ENCODE assay signal across 8 cellular contexts in the genomic region with DNA sequence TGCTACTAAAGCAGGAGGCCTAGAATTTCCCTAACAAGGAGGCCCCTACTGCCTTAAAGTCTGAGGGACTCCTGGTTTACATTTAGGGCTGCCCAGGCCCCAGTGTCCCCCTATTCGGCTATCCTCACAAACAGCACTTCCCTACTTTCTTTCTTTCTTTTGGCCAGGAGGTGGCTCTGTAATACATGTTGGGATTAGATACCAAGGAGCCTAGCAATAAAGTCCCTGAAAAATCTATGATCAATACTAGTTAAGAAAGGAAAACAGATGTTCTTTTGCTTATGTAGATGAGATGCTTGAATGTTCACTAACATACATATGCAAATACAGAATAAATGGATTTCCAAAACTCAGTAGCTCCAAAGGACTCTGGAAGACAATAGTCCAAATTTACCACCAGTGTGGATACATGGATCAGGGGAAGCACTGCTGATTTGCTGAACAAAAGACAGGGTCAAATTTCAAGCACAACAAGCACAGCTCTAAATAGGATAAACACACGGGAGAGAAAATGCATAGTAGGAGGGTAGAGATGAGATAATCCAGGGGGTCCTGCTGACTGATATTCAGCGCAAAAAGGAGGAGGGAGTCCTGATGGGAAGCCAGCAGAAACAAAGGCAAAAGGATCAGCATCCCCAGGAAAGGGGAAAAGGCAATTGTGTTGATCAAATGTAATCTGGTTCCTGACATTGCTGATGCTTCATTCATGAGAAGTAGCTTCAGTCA.
A peak's percentile ranks its signal among the peaks of the same experiment; 100 is the strongest.
DNase-seq lines count a peak whose midpoint lies in the region; ATAC-seq and TF ChIP-seq lines count a peak whose summit lies in the region.

No MANE protein-coding gene starts in this region.

- no peaks in the 10 kb centered on the region for H3K9me3 ChIP-seq in vagina

- no peak for TF ChIP-seq POLR2A in vagina (IDR thresholded peaks at IDR 0.05)

- H3K27ac ChIP-seq in brain microvascular endothelial cell, result no peak overlapping the region
- H3K27ac ChIP-seq in vagina, result no peak overlapping the region

- H3K4me1 Mint-ChIP-seq in stimulated activated naive B cell treated with anti-CD40 and anti-IgM and Interleukin-4, amounts not matched to agents 10 μg/mL and 1 μg/mL and 100 μg/mL, for 72 hours, result no peaks in the 10 kb centered on the region

- TF ChIP-seq CTCF in brain microvascular endothelial cell (IDR thresholded peaks at IDR 0.05; ENCODE audit: low read depth, low read length, missing control alignments) (peak; percentile 16), vagina (IDR thresholded peaks at IDR 0.05) (peak in 1 of 3 experiments; percentile 15)

- H3K4me3 ChIP-seq in brain microvascular endothelial cell (ENCODE audit: low read depth, low read length) (no peak overlapping the region), vagina (no peak overlapping the region)

- intact Hi-C loops in vagina (cut with DNase I), result no loop called here

- DNase-seq in DMS153 treated with DMSO at 0.1 percent for 48 hours (lab: John Stamatoyannopoulos, UW; ENCODE audit: unreplicated experiment) (peak; percentile 82), NCI-H2081 treated with DMSO at 0.1 percent for 48 hours (lab: John Stamatoyannopoulos, UW) (peak; percentile 22), brain microvascular endothelial cell (no peak), midbrain (lab: John Stamatoyannopoulos, UW) (peak; percentile 0), vagina (ENCODE audit: extremely low spot score in 2 of 2) (no peak), cortex of kidney (lab: John Stamatoyannopoulos, UW) (no peak)
- DNase-seq in stimulated activated naive B cell treated with anti-CD40 and anti-IgM and Interleukin-4, amounts not matched to agents 10 μg/mL and 1 μg/mL and 100 μg/mL, for 72 hours, result no peak

- H3K36me3 ChIP-seq in brain microvascular endothelial cell (replicated peaks) (no peaks in the 10 kb centered on the region), vagina (no peaks in the 10 kb centered on the region)

- in situ Hi-C loops in brain microvascular endothelial cell (cut with HindIII; ENCODE audit: low pct_ligation_motif_present, low sequenced_read_pairs), result no loop called here

- no peaks in the 10 kb centered on the region for H3K4me1 ChIP-seq in vagina

- peaks cover 0 to 3% of the 10 kb centered on the region in 2 donors for H3K9me3 Mint-ChIP-seq in stimulated activated naive B cell treated with anti-CD40 and anti-IgM and Interleukin-4, amounts not matched to agents 10 μg/mL and 1 μg/mL and 100 μg/mL, for 72 hours

- H3K27ac Mint-ChIP-seq in stimulated activated naive B cell treated with anti-CD40 and anti-IgM and Interleukin-4, amounts not matched to agents 10 μg/mL and 1 μg/mL and 100 μg/mL, for 72 hours, result no peak overlapping the region

- no peak for ATAC-seq in GM18873 (IDR thresholded peaks at IDR 0.05; ENCODE audit: low FRiP score, unreplicated experiment)
- ATAC-seq in stimulated activated naive B cell treated with anti-CD40 and anti-IgM and Interleukin-4, amounts not matched to agents 10 μg/mL and 1 μg/mL and 100 μg/mL, for 72 hours (replicated peaks), result no peak

- H3K36me3 Mint-ChIP-seq in stimulated activated naive B cell treated with anti-CD40 and anti-IgM and Interleukin-4, amounts not matched to agents 10 μg/mL and 1 μg/mL and 100 μg/mL, for 72 hours, result no peaks in the 10 kb centered on the region

- H3K27me3 ChIP-seq in brain microvascular endothelial cell (replicated peaks) (no peaks in the 10 kb centered on the region), vagina (no peaks in the 10 kb centered on the region)

- H3K4me3 Mint-ChIP-seq in stimulated activated naive B cell treated with anti-CD40 and anti-IgM and Interleukin-4, amounts not matched to agents 10 μg/mL and 1 μg/mL and 100 μg/mL, for 72 hours, result no peak overlapping the region

- H3K27me3 Mint-ChIP-seq in stimulated activated naive B cell treated with anti-CD40 and anti-IgM and Interleukin-4, amounts not matched to agents 10 μg/mL and 1 μg/mL and 100 μg/mL, for 72 hours, result peaks cover 0 to 3% of the 10 kb centered on the region in 2 donors

Comparison
In these comparisons a context has a peak if more than half of its experiments do, and no peak if none do; other contexts are left out.
1. DNase-seq: peak in DMS153 treated with DMSO at 0.1 percent for 48 hours (single experiment), NCI-H2081 treated with DMSO at 0.1 percent for 48 hours (single experiment) and midbrain (single experiment); none in brain microvascular endothelial cell (single experiment), vagina (0 of 2), cortex of kidney (single experiment) and stimulated activated naive B cell treated with anti-CD40 and anti-IgM and Interleukin-4, amounts not matched to agents 10 μg/mL and 1 μg/mL and 100 μg/mL, for 72 hours (single experiment).